29 cellular contexts compared by ENCODE assay signal in genomic region chr3:37695138-37695537, GRCh38.
"Had no signal": no experiment of that assay in that cellular context is flagged by ENCODE, and none has a peak within 500 bp of the region (broad histone marks: within the 10 kb centered on the region; RNA-seq: fewer than 3 reads in every experiment).

No MANE protein-coding gene starts in this region.

- H3K36me3 Mint-ChIP-seq: mesothelial cell of epicardium; naive thymus-derived CD4-positive, alpha-beta T cell; natural killer cell treated with Interleukin-12 subunit alpha and Interleukin-12 subunit beta and Interleukin-15 and Interleukin-18, amount 100 ng/mL, for 72 hours; stimulated activated effector memory CD8-positive, alpha-beta T cell treated with anti-CD3 and anti-CD28 coated beads, Interleukin-12 subunit alpha, Interleukin-12 subunit beta, amount 100 ng/mL, for 72 hours had no signal

- H3K9me3 Mint-ChIP-seq: mesothelial cell of epicardium; neural crest cell; stimulated activated effector memory CD8-positive, alpha-beta T cell treated with anti-CD3 and anti-CD28 coated beads, Interleukin-12 subunit alpha, Interleukin-12 subunit beta, amount 100 ng/mL, for 72 hours; stimulated activated naive CD8-positive, alpha-beta T cell treated with anti-CD3 and anti-CD28 coated beads, Interleukin-15, Interleukin-2, amounts not matched to agents 100 ng/mL and 50 ng/mL, for 24 hours had no signal

- H3K4me3 Mint-ChIP-seq: mesothelial cell of epicardium; naive thymus-derived CD4-positive, alpha-beta T cell; natural killer cell treated with Interleukin-12 subunit alpha and Interleukin-12 subunit beta and Interleukin-15 and Interleukin-18, amount 100 ng/mL, for 72 hours; stimulated activated effector memory CD8-positive, alpha-beta T cell treated with anti-CD3 and anti-CD28 coated beads, Interleukin-12 subunit alpha, Interleukin-12 subunit beta, amount 100 ng/mL, for 72 hours; stimulated activated naive CD8-positive, alpha-beta T cell treated with anti-CD3 and anti-CD28 coated beads, Interleukin-15, Interleukin-2, amounts not matched to agents 100 ng/mL and 50 ng/mL, for 24 hours had no signal

- ATAC-seq: heart right ventricle; left cardiac atrium; naive thymus-derived CD4-positive, alpha-beta T cell; pancreas; psoas muscle; right lobe of liver had no signal

- FAIRE-seq: keratinocyte, pancreas had no signal

- DNase-seq: heart right ventricle; hippocampal formation; kidney glomerular epithelial cell; left cardiac atrium; left lung; lower lobe of right lung; mammary epithelial cell; mesenchymal stem cell; naive thymus-derived CD4-positive, alpha-beta T cell; nucleus accumbens; pancreas; posterior cingulate gyrus; psoas muscle; right lobe of liver; stimulated activated CD4-positive, alpha-beta T cell treated with anti-CD3 and anti-CD28 coated beads, Interleukin-12 subunit alpha, Interleukin-12 subunit beta, amount 100 ng/mL, for 4 hours; stimulated activated CD4-positive, alpha-beta T cell treated with anti-CD3 and anti-CD28 coated beads, Interleukin-15, amount 100 ng/mL, for 24 hours; stimulated activated CD4-positive, alpha-beta T cell treated with anti-CD3 and anti-CD28 coated beads, Interleukin-4, amount 100 ng/mL, for 24 hours; stimulated activated naive CD4-positive, alpha-beta T cell; upper lobe of left lung had no signal

- H3K27ac Mint-ChIP-seq: naive thymus-derived CD4-positive, alpha-beta T cell; natural killer cell treated with Interleukin-12 subunit alpha and Interleukin-12 subunit beta and Interleukin-15 and Interleukin-18, amount 100 ng/mL, for 72 hours; stimulated activated effector memory CD8-positive, alpha-beta T cell treated with anti-CD3 and anti-CD28 coated beads, Interleukin-12 subunit alpha, Interleukin-12 subunit beta, amount 100 ng/mL, for 72 hours; stimulated activated naive CD8-positive, alpha-beta T cell treated with anti-CD3 and anti-CD28 coated beads, Interleukin-15, Interleukin-2, amounts not matched to agents 100 ng/mL and 50 ng/mL, for 24 hours had no signal

- H3K4me3 ChIP-seq: heart right ventricle, left lung, lower lobe of right lung, pancreas, psoas muscle, right lobe of liver, suprapubic skin, thoracic aorta, tibial nerve, upper lobe of left lung, vagina had no signal

- H3K27me3 ChIP-seq: heart right ventricle, left lung, pancreas, right lobe of liver, suprapubic skin, tibial nerve, upper lobe of left lung, vagina had no signal

- H3K4me1 Mint-ChIP-seq: naive thymus-derived CD4-positive, alpha-beta T cell; stimulated activated effector memory CD8-positive, alpha-beta T cell treated with anti-CD3 and anti-CD28 coated beads, Interleukin-12 subunit alpha, Interleukin-12 subunit beta, amount 100 ng/mL, for 72 hours had no signal

- H3K36me3 ChIP-seq: left lung, lower lobe of right lung, pancreas, right lobe of liver, suprapubic skin, thoracic aorta, tibial nerve, upper lobe of left lung, vagina had no signal

- H3K27ac ChIP-seq: heart right ventricle, left lung, lower lobe of right lung, pancreas, psoas muscle, right lobe of liver, suprapubic skin, thoracic aorta, tibial nerve, vagina had no signal

- H3K9me3 ChIP-seq: heart right ventricle, left lung, lower lobe of right lung, pancreas, psoas muscle, right lobe of liver, suprapubic skin, thoracic aorta, tibial nerve, upper lobe of left lung, vagina had no signal

- H3K4me1 ChIP-seq: pancreas, psoas muscle, right lobe of liver, suprapubic skin had no signal
